20 cellular contexts compared by ENCODE assay signal in genomic region chr12:79596719-79597350, GRCh38.
DNase-seq lines count a peak whose midpoint lies in the region; ATAC-seq, FAIRE-seq and TF ChIP-seq lines count a peak whose summit lies in the region.
"Had no signal": no experiment of that assay in that cellular context is flagged by ENCODE, and none has a peak within 500 bp of the region (broad histone marks: within the 10 kb centered on the region; RNA-seq: fewer than 3 reads in every experiment).

No MANE protein-coding gene starts in this region.

- H3K36me3 Mint-ChIP-seq in WTC11: peaks cover 21% of the 10 kb centered on the region
- H3K36me3 Mint-ChIP-seq in mesothelial cell of epicardium: peaks cover 11% of the 10 kb centered on the region
- H3K36me3 Mint-ChIP-seq: CD8-positive, alpha-beta memory T cell had no signal

- H3K9ac ChIP-seq in liver (ENCODE audit: low read depth in 1 of 2, low read length in 2 of 2) (no peak overlapping the region), HepG2 (ENCODE audit: insufficient read depth, low read depth, low read length) (no peak overlapping the region)
- H3K9ac ChIP-seq: BLaER1 treated with 17β-estradiol and CSF1 and Interleukin-3, amounts not matched to agents 10 nM and 100 nM had no signal

- H3K79me2 ChIP-seq in HepG2 (ENCODE audit: insufficient read depth, low read length): no peaks in the 10 kb centered on the region

- H3K27me3 Mint-ChIP-seq in WTC11 (ENCODE audit: low read depth): no peaks in the 10 kb centered on the region
- H3K27me3 Mint-ChIP-seq in mesothelial cell of epicardium (ENCODE audit: low read depth): no peaks in the 10 kb centered on the region
- H3K27me3 Mint-ChIP-seq: B cell; CD8-positive, alpha-beta memory T cell had no signal

- BruUV-seq in HepG2 (replicated peaks; lab: Mats Ljungman, UMichigan): no TSS peak

- in situ Hi-C loops in HepG2 (cut with HindIII; ENCODE audit: extremely low pct_ligation_motif_present, low pct_unique_long_range_greater_than_20kb) (no loop called here), GM13977 (cut with MboI; ENCODE audit: low pct_unique_long_range_greater_than_20kb, low sequenced_read_pairs, unreplicated experiment) (no loop called here), GM13976 (cut with MboI; ENCODE audit: low sequenced_read_pairs, unreplicated experiment) (no loop called here)

- H3K27ac Mint-ChIP-seq in WTC11 (peak overlapping the region; percentile 60; the same call in 1 of the 2 replicates), mesothelial cell of epicardium (peak overlapping the region; percentile 54)
- H3K27ac Mint-ChIP-seq: B cell; CD8-positive, alpha-beta memory T cell had no signal

- 71% methylated on average over 10 of the region's 10 CpGs for WGBS in liver
- 95% methylated on average over 10 of the region's 10 CpGs for WGBS in HepG2 (ENCODE audit: low lambda C conversion rate)

- intact Hi-C loops in HepG2 (cut with micrococcal nuclease; ENCODE audit: unreplicated experiment): no loop called here

- H3K9me3 Mint-ChIP-seq in WTC11 (no peaks in the 10 kb centered on the region), mesothelial cell of epicardium (no peaks in the 10 kb centered on the region)
- H3K9me3 Mint-ChIP-seq: CD8-positive, alpha-beta memory T cell had no signal

- peak in 1 of 2 donors; percentile 16 for TF ChIP-seq RAD21 in liver (IDR thresholded peaks at IDR 0.05)
- TF ChIP-seq RAD21 in HepG2 (CRISPR knock-in tag; IDR thresholded peaks at IDR 0.05): no peak

- TF ChIP-seq EP300 in HepG2 (IDR thresholded peaks at IDR 0.05; ENCODE audit: low read depth in 2 of 2, low read length in 2 of 2) (no peak), HepG2 (CRISPR knock-in tag; IDR thresholded peaks at IDR 0.05; ENCODE audit: borderline replicate concordance) (no peak)

- CTCF ChIA-PET in HepG2 (lab: Yijun Ruan, JAX; ENCODE audit: low intra/inter-chr PET ratio, low total read pairs) (no interaction called here), WTC11 (lab: Charles Lee) (interaction anchor here (0.8 kb wide), 1 partner anchor 49 kb away, joined by 3 read pairs; no protein-coding TSS in a partner anchor)

- H3K4me1 Mint-ChIP-seq in WTC11 (peaks cover 29% of the 10 kb centered on the region), mesothelial cell of epicardium (peaks cover 5% of the 10 kb centered on the region)
- H3K4me1 Mint-ChIP-seq: B cell; CD8-positive, alpha-beta memory T cell had no signal

- H3K4me3 ChIP-seq in liver (ENCODE audit: low read depth in 1 of 3, low read length in 3 of 3): no peak overlapping the region
- no peak overlapping the region for H3K4me3 ChIP-seq in HepG2 (replicated peaks in 1 of 3; ENCODE audit: insufficient read depth in 1 of 3, low read depth in 2 of 3, low read length in 3 of 3)
- H3K4me3 ChIP-seq: A549; BLaER1 treated with 17β-estradiol and CSF1 and Interleukin-3, amounts not matched to agents 10 nM and 100 nM; HAP-1 had no signal

- H3K4me3 Mint-ChIP-seq in WTC11 (no peak overlapping the region), mesothelial cell of epicardium (no peak overlapping the region)
- H3K4me3 Mint-ChIP-seq: B cell; CD8-positive, alpha-beta memory T cell had no signal

- POLR2A ChIA-PET in HepG2 (lab: Yijun Ruan, JAX): interaction anchor here (1.9 kb wide), 1 partner anchor 95 kb away, joined by 6 read pairs; the partner anchor contains the start of gene PAWR
- POLR2A ChIA-PET in WTC11 (lab: Charles Lee): no interaction called here

- H2AFZ ChIP-seq in HepG2 (ENCODE audit: low read length): no peak overlapping the region

- ATAC-seq in HepG2 (no peak), WTC11 (no peak; the same call in 1 of the 2 replicates)
- ATAC-seq: A549 had no signal

- DNase-seq in HepG2 (ENCODE audit: low spot score) (no peak), WTC11 (ENCODE audit: low spot score) (no peak), mesothelial cell of epicardium (ENCODE audit: low spot score in 2 of 2, unreplicated experiment in 2 of 2) (no peak), amygdala (lab: John Stamatoyannopoulos, UW) (no peak), GM13977 (ENCODE audit: low spot score) (no peak), GM13976 (ENCODE audit: low spot score) (no peak)
- DNase-seq: CD8-positive, alpha-beta memory T cell; COR-L47; DMS 273 treated with DMSO at 0.1 percent for 48 hours; DMS53; DND-41; EL had no signal

- H3K27ac ChIP-seq in liver (ENCODE audit: low read depth in 1 of 2, low read length in 2 of 2) (peak overlapping the region in 1 of 2 donors; percentile 12), HepG2 (ENCODE audit: extremely low read length, insufficient read depth, low read length) (no peak overlapping the region)
- H3K27ac ChIP-seq: 22Rv1; A549; BLaER1 treated with 17β-estradiol and CSF1 and Interleukin-3, amounts not matched to agents 10 nM and 100 nM had no signal

- H4K20me1 ChIP-seq in HepG2 (ENCODE audit: insufficient read depth, low read length): no peaks in the 10 kb centered on the region
- H4K20me1 ChIP-seq: BLaER1 treated with 17β-estradiol and CSF1 and Interleukin-3, amounts not matched to agents 10 nM and 100 nM had no signal

- H3K9me3 ChIP-seq in liver (ENCODE audit: control insufficient read depth in 4 of 4, low read length in 3 of 4) (no peaks in the 10 kb centered on the region), HepG2 (ENCODE audit: low read length) (no peaks in the 10 kb centered on the region)
- H3K9me3 ChIP-seq: A549; BLaER1 treated with 17β-estradiol and CSF1 and Interleukin-3, amounts not matched to agents 10 nM and 100 nM; HAP-1 had no signal

- no peak for TF ChIP-seq POLR2A in HepG2 (IDR thresholded peaks at IDR 0.05; ENCODE audit: insufficient read depth in 1 of 2, low read depth in 2 of 2, low read length in 2 of 2)

- H3K36me3 ChIP-seq in liver (ENCODE audit: control insufficient read depth in 4 of 4, insufficient read depth in 3 of 4, low read depth in 1 of 4, low read length in 3 of 4): no peaks in the 10 kb centered on the region
- H3K36me3 ChIP-seq in HepG2 (replicated peaks in 1 of 2; ENCODE audit: control insufficient read depth in 1 of 2, insufficient read depth in 2 of 2, low read length in 2 of 2): peaks cover 5 to 25% of the 10 kb centered on the region in 2 experiments; a peak in 4 of 5 replicates
- H3K36me3 ChIP-seq: HAP-1 had no signal

- H3K4me2 ChIP-seq in HepG2 (ENCODE audit: low read depth, low read length): no peak overlapping the region
- H3K4me2 ChIP-seq: A549 had no signal

- H3K4me1 ChIP-seq in liver (ENCODE audit: control insufficient read depth in 4 of 4, insufficient read depth in 4 of 4, low read length in 3 of 4) (peaks cover 0 to 5% (median 0%) of the 10 kb centered on the region in 4 donors), HepG2 (ENCODE audit: insufficient read depth, low read length) (peaks cover 31% of the 10 kb centered on the region)
- H3K4me1 ChIP-seq: HAP-1 had no signal

- TF ChIP-seq CTCF in liver (IDR thresholded peaks at IDR 0.05; ENCODE audit: low read depth, low read length, missing input control): no peak
- TF ChIP-seq CTCF in HepG2 (CRISPR knock-in tag; IDR thresholded peaks at IDR 0.05): no peak
- TF ChIP-seq CTCF in WTC11 (IDR thresholded peaks at IDR 0.05): no peak
- no peak for TF ChIP-seq CTCF in mesothelial cell of epicardium (IDR thresholded peaks at IDR 0.05; ENCODE audit: unreplicated experiment)
- TF ChIP-seq CTCF in GM13977 (IDR thresholded peaks at IDR 0.05; ENCODE audit: extremely low read depth, insufficient read depth, missing control alignments): no peak
- no peak for TF ChIP-seq CTCF in GM13976 (IDR thresholded peaks at IDR 0.05; ENCODE audit: borderline replicate concordance, control extremely low read depth, extremely low read depth, insufficient read depth, missing control alignments)

- FAIRE-seq in HepG2 (lab: Jason Lieb, UNC): no peak
- FAIRE-seq: A549, GM12891, H1 had no signal

- no peaks in the 10 kb centered on the region for H3K27me3 ChIP-seq in liver (ENCODE audit: control insufficient read depth in 4 of 4, insufficient read depth in 4 of 4, low read length in 3 of 4)
- H3K27me3 ChIP-seq in HepG2 (ENCODE audit: control insufficient read depth in 1 of 2, insufficient read depth in 2 of 2, low read length in 2 of 2): no peaks in the 10 kb centered on the region
- H3K27me3 ChIP-seq: BLaER1 treated with 17β-estradiol and CSF1 and Interleukin-3, amounts not matched to agents 10 nM and 100 nM had no signal

TF ChIP-seq in liver, 16 proteins besides CTCF, POLR2A, EP300 and RAD21 (continues in another document):
- TF ChIP-seq RXRA (IDR thresholded peaks at IDR 0.05): no peak
- TF ChIP-seq NR2F2 (IDR thresholded peaks at IDR 0.05): no peak
- TF ChIP-seq TAF1 (conservative IDR thresholded peaks at IDR 0.05): no peak

TF ChIP-seq in HepG2, 621 proteins besides CTCF, POLR2A, EP300 and RAD21:
- no peak for TF ChIP-seq ZNF274 (CRISPR knock-in tag; IDR thresholded peaks at IDR 0.05)
- TF ChIP-seq HDAC2 (CRISPR knock-in tag; IDR thresholded peaks at IDR 0.05): no peak

TF ChIP-seq in WTC11, 78 proteins besides CTCF, POLR2A, EP300 and RAD21:
- TF ChIP-seq ERG (CRISPR knock-in tag; IDR thresholded peaks at IDR 0.05) (no peak), E2F1 (CRISPR knock-in tag; IDR thresholded peaks at IDR 0.05) (no peak), GABPB1 (CRISPR knock-in tag; IDR thresholded peaks at IDR 0.05) (no peak), ZNF121 (CRISPR knock-in tag; IDR thresholded peaks at IDR 0.05) (no peak)
